14 cellular contexts compared by ENCODE assay signal in genomic region chr1:28374297-28374696, GRCh38. TPM values are rescaled to one million over a fixed set of nuclear protein-coding genes. Genes with fewer than 3 reads are reported as not detected.
DNase-seq lines count a peak whose midpoint lies in the region; ATAC-seq, FAIRE-seq and TF ChIP-seq lines count a peak whose summit lies in the region.
"Had no signal": no experiment of that assay in that cellular context is flagged by ENCODE, and none has a peak within 500 bp of the region (broad histone marks: within the 10 kb centered on the region; RNA-seq: fewer than 3 reads in every experiment).

No MANE protein-coding gene starts in this region.

- H3K4me1 ChIP-seq in mesendoderm (ENCODE audit: control insufficient read depth, low read depth, low read length) (peaks cover 2% of the 10 kb centered on the region), H9 (ENCODE audit: insufficient read depth, low read length) (no peaks in the 10 kb centered on the region)

- H3K27ac ChIP-seq in mesendoderm (ENCODE audit: low read depth, low read length) (no peak overlapping the region), H9 (ENCODE audit: insufficient read length, low read depth, low read length) (no peak overlapping the region)
- H3K27ac ChIP-seq: adrenal gland, Peyer's patch had no signal

- DNase-seq in AG10803 (ENCODE audit: low read depth) (peak; percentile 73), NCI-H226 (peak; percentile 61), bronchial epithelial cell (ENCODE audit: low read depth) (peak; percentile 90), mesendoderm (peak; percentile 35), SW 1271 (lab: John Stamatoyannopoulos, UW) (no peak), medulla oblongata (ENCODE audit: extremely low spot score) (no peak), H9 (no peak)
- DNase-seq: adrenal gland; hippocampal formation; Peyer's patch; psoas muscle; stimulated activated CD4-positive, alpha-beta T cell treated with anti-CD3 and anti-CD28 coated beads, Interleukin-4, amount 100 ng/mL, for 1 hour; stimulated activated naive CD4-positive, alpha-beta T cell treated with Interleukin-2 at 50 U/mL for 16 hours had no signal

- peaks cover 15 to 19% of the 10 kb centered on the region in 2 experiments for H3K4me1 Mint-ChIP-seq in H9

- TF ChIP-seq CTCF in AG10803 (conservative IDR thresholded peaks at IDR 0.05; ENCODE audit: low read length): no peak
- no peak for TF ChIP-seq CTCF in bronchial epithelial cell (IDR thresholded peaks at IDR 0.05; ENCODE audit: insufficient read depth, low read length, severe bottlenecking)
- TF ChIP-seq CTCF in H9 (conservative IDR thresholded peaks at IDR 0.05): no peak

- H3K56ac ChIP-seq in mesendoderm (ENCODE audit: low read length) (no peak overlapping the region), H9 (ENCODE audit: insufficient read length, low read depth, low read length) (no peak overlapping the region)

- no peak overlapping the region for H2BK20ac ChIP-seq in H9 (ENCODE audit: low read depth, low read length, poor library complexity, severe bottlenecking)

- no peaks in the 10 kb centered on the region for H3K9me3 Mint-ChIP-seq in H9

- no peak overlapping the region for H3K4me2 ChIP-seq in mesendoderm (ENCODE audit: low read length)
- H3K4me2 ChIP-seq in H9 (ENCODE audit: insufficient read depth, insufficient read length, low read length): no peak overlapping the region

- peaks cover 6 to 17% (median 15%) of the 10 kb centered on the region in 3 experiments; a peak in 6 of 7 replicates for H3K36me3 Mint-ChIP-seq in H9 (ENCODE audit: insufficient read depth in 1 of 3, low read depth in 3 of 3)

- H3K14ac ChIP-seq in H9 (ENCODE audit: insufficient read depth, low read length): no peak overlapping the region

- H2BK5ac ChIP-seq in mesendoderm (ENCODE audit: low read length) (no peak overlapping the region), H9 (ENCODE audit: insufficient read length, low read length) (no peak overlapping the region)

- no peak for ATAC-seq in GM19035 (IDR thresholded peaks at IDR 0.05; ENCODE audit: unreplicated experiment)
- ATAC-seq: psoas muscle had no signal

- no peak overlapping the region for H3K4me3 ChIP-seq in AG10803 (ENCODE audit: low read length)
- H3K4me3 ChIP-seq in bronchial epithelial cell (ENCODE audit: low read depth, low read length): no peak overlapping the region
- no peak overlapping the region for H3K4me3 ChIP-seq in mesendoderm (ENCODE audit: low read length)
- H3K4me3 ChIP-seq: adrenal gland, Peyer's patch, psoas muscle had no signal

- no peaks in the 10 kb centered on the region for H3K36me3 ChIP-seq in bronchial epithelial cell (ENCODE audit: control insufficient read depth, insufficient read depth, low read length)
- no peaks in the 10 kb centered on the region for H3K36me3 ChIP-seq in mesendoderm (ENCODE audit: control insufficient read depth, insufficient read depth, low read length)
- H3K36me3 ChIP-seq: adrenal gland, Peyer's patch had no signal

- H3K27me3 Mint-ChIP-seq in H9 (ENCODE audit: low read depth): no peaks in the 10 kb centered on the region

- H3K4ac ChIP-seq in mesendoderm (ENCODE audit: low read depth, low read length) (no peak overlapping the region), H9 (ENCODE audit: low read depth, low read length) (no peak overlapping the region)

- no peak overlapping the region for H3K9ac ChIP-seq in mesendoderm (ENCODE audit: low read length)
- no peak overlapping the region for H3K9ac ChIP-seq in H9 (ENCODE audit: extremely low read depth, insufficient read length, low read length)

- H4K91ac ChIP-seq in H9 (ENCODE audit: insufficient read length, low read depth, low read length): no peak overlapping the region

- no peaks in the 10 kb centered on the region for H4K20me1 ChIP-seq in H9 (ENCODE audit: control insufficient read depth, insufficient read depth, insufficient read length)

- WGBS in mesendoderm (ENCODE audit: extremely low coverage, insufficient coverage, low lambda C conversion rate): no CpG with 5 or more reads among the region's 2 CpGs
- WGBS in H9 (ENCODE audit: extremely low coverage, insufficient read length, low lambda C conversion rate): no CpG with 5 or more reads among the region's 2 CpGs

- no peak overlapping the region for H2BK15ac ChIP-seq in mesendoderm (replicated peaks; ENCODE audit: low read depth)
- no peak overlapping the region for H2BK15ac ChIP-seq in H9 (ENCODE audit: low read depth, low read length)

- H3K18ac ChIP-seq in mesendoderm (ENCODE audit: low read length): no peak overlapping the region
- no peak overlapping the region for H3K18ac ChIP-seq in H9 (ENCODE audit: insufficient read length, low read depth, low read length)

- H2AFZ ChIP-seq in H9 (ENCODE audit: low read length): no peak overlapping the region

- no peaks in the 10 kb centered on the region for H3K27me3 ChIP-seq in bronchial epithelial cell (ENCODE audit: control insufficient read depth, insufficient read depth, low read length)
- no peaks in the 10 kb centered on the region for H3K27me3 ChIP-seq in mesendoderm (ENCODE audit: insufficient read depth, low read length, poor library complexity)
- H3K27me3 ChIP-seq in H9 (ENCODE audit: insufficient read depth, low read length): no peaks in the 10 kb centered on the region
- H3K27me3 ChIP-seq: adrenal gland, Peyer's patch had no signal

- no peaks in the 10 kb centered on the region for H3K9me3 ChIP-seq in H9 (ENCODE audit: control insufficient read depth, low read depth, low read length)
- H3K9me3 ChIP-seq: adrenal gland, Peyer's patch, psoas muscle had no signal

- no peaks in the 10 kb centered on the region for H3K23me2 ChIP-seq in H9 (ENCODE audit: insufficient read length, low read depth, low read length, poor library complexity, severe bottlenecking)

- H4K5ac ChIP-seq in mesendoderm (ENCODE audit: low read length) (no peak overlapping the region), H9 (ENCODE audit: insufficient read length, low read depth, low read length) (no peak overlapping the region)

- no peak overlapping the region for H2BK12ac ChIP-seq in H9 (ENCODE audit: insufficient read length, low read depth, low read length)

- H3K23ac ChIP-seq in mesendoderm (ENCODE audit: low read length): no peak overlapping the region
- no peak overlapping the region for H3K23ac ChIP-seq in H9 (ENCODE audit: insufficient read length, low read depth, low read length)

- no peak overlapping the region for H4K8ac ChIP-seq in mesendoderm (ENCODE audit: low read depth, low read length)
- no peak overlapping the region for H4K8ac ChIP-seq in H9 (replicated peaks; ENCODE audit: insufficient read length, low read depth, low read length)

- H2BK120ac ChIP-seq in mesendoderm (ENCODE audit: low read depth, low read length) (no peak overlapping the region), H9 (ENCODE audit: low read depth, low read length, poor library complexity, severe bottlenecking) (no peak overlapping the region)

- H3T11ph ChIP-seq in H9 (ENCODE audit: low read length): no peak overlapping the region

- no peak for FAIRE-seq in bronchial epithelial cell (lab: Jason Lieb, UNC)

- H3K79me2 ChIP-seq in mesendoderm (ENCODE audit: control insufficient read depth, insufficient read depth, low read length) (peaks cover 35% of the 10 kb centered on the region), H9 (ENCODE audit: insufficient read depth, low read length) (peaks cover 22% of the 10 kb centered on the region; the same call in 1 of the 2 replicates)

- H3K79me1 ChIP-seq in mesendoderm (ENCODE audit: low read length): peaks cover 4% of the 10 kb centered on the region
- no peaks in the 10 kb centered on the region for H3K79me1 ChIP-seq in H9 (ENCODE audit: insufficient read depth, low read depth, low read length, poor library complexity, severe bottlenecking)

- H2AK5ac ChIP-seq in mesendoderm (ENCODE audit: low read length) (no peak overlapping the region), H9 (ENCODE audit: insufficient read length, low read length) (no peak overlapping the region)

- no peak overlapping the region for H3K4me3 Mint-ChIP-seq in H9

- H3K27ac Mint-ChIP-seq in H9: peak overlapping the region in 1 of 3 experiments; percentile 73; a peak in 2 of 7 replicates

RNA-seq across cellular contexts. Expression of gene PHACTR4, which starts 4.8 kb away (rescaled TPM):
- total RNA-seq in bronchial epithelial cell: 3.2 and 6.7 TPM in 2 replicates
- polyA plus RNA-seq in mesendoderm (2013, experiment 1 of 2): 31.6 TPM
- polyA plus RNA-seq in mesendoderm (2013, experiment 2 of 2): 30.4 TPM
- 53.8 and 54.0 TPM in 2 replicates for total RNA-seq in H9 (2021)

RNA-seq across cellular contexts. Expression of gene MED18, which starts 45.5 kb away (rescaled TPM):
- 55.0 and 59.5 TPM in 2 replicates for total RNA-seq in bronchial epithelial cell
- polyA plus RNA-seq in mesendoderm (2013, experiment 1 of 2): 6.3 TPM
- polyA plus RNA-seq in mesendoderm (2013, experiment 2 of 2): 6.8 TPM
- total RNA-seq in H9 (2021): 13.0 and 13.3 TPM in 2 replicates

Comparison
In these comparisons a context has a peak if more than half of its experiments do, and no peak if none do; other contexts are left out.
1. DNase-seq: peak in AG10803 (single experiment), NCI-H226 (single experiment), bronchial epithelial cell (single experiment) and mesendoderm (single experiment); none in SW 1271 (0 of 2), medulla oblongata (single experiment) and H9 (single experiment).